Comparison of ENCODE assay signal across 9 cellular contexts in the genomic region with DNA sequence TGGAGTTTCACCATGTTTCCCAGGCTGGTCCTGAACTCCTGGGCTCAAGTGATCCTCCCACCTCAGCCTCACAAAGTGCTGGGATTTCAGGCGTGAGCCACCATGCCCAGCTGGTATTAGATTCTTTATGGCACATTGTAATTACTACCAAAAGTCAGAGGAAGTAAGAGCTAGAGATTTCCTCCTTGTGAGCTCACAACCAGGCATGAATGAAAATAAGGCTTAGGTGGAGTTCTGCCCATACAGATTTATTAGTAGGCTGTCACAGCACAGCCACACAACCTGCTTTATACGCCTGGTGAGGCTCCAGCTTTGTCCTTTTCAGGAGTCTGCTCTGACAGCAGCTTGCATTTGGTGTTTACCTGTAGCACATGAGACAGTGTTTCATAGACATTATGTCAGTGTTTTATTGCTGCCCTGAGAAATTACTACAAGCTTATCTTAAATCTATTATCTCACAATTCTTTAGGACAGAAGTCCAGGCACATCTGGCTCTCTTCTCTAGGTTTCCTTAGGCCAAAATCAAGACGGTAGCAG.
A peak's percentile ranks its signal among the peaks of the same experiment; 100 is the strongest.
DNase-seq lines count a peak whose midpoint lies in the region; ATAC-seq and TF ChIP-seq lines count a peak whose summit lies in the region.
"Had no signal": no experiment of that assay in that cellular context is flagged by ENCODE, and none has a peak within 500 bp of the region (broad histone marks: within the 10 kb centered on the region; RNA-seq: fewer than 3 reads in every experiment).

No MANE protein-coding gene starts in this region.

- H2AFZ ChIP-seq in mammary epithelial cell (ENCODE audit: low read depth, low read length): no peak overlapping the region

- CTCF ChIA-PET in CD4-positive, alpha-beta T cell (lab: Charles Lee): no interaction called here
- CTCF ChIA-PET in mammary epithelial cell (lab: Charles Lee; ENCODE audit: low non-redundant PET): interaction anchor here (0.5 kb wide), 1 partner anchor 125 kb away, joined by 3 read pairs; no protein-coding TSS in a partner anchor

- no peaks in the 10 kb centered on the region for H3K9me3 Mint-ChIP-seq in CD4-positive, alpha-beta T cell
- H3K9me3 Mint-ChIP-seq in natural killer cell: no peaks in the 10 kb centered on the region

- no peak for ATAC-seq in CD4-positive, alpha-beta T cell (ENCODE audit: poor library complexity)
- ATAC-seq in natural killer cell: peak in 1 of 3 donors; percentile 17

- peaks cover 81% of the 10 kb centered on the region for H3K79me2 ChIP-seq in mammary epithelial cell (ENCODE audit: insufficient read depth, low read length)

- H3K4me1 Mint-ChIP-seq in CD4-positive, alpha-beta T cell (ENCODE audit: low read depth): peaks cover 27% of the 10 kb centered on the region
- H3K4me1 Mint-ChIP-seq in natural killer cell: peaks cover 50 to 59% of the 10 kb centered on the region in 2 donors

- in situ Hi-C loops in mammary epithelial cell (cut with MboI; ENCODE audit: low sequenced_read_pairs in 2 of 2): loop anchor here (5.0 to 10.0 kb wide), 3 partner anchors 83 to 230 kb away; no protein-coding TSS in a partner anchor

- BruUV-seq in mammary epithelial cell (replicated peaks; lab: Mats Ljungman, UMichigan): no TSS peak

- TF ChIP-seq CTCF in CD4-positive, alpha-beta T cell (IDR thresholded peaks at IDR 0.05): no peak
- no peak for TF ChIP-seq CTCF in mammary epithelial cell (conservative IDR thresholded peaks at IDR 0.05 in 1 of 2, IDR thresholded peaks at IDR 0.05 in 1 of 2; ENCODE audit: extremely low read depth in 1 of 2, insufficient read depth in 1 of 2, low read depth in 1 of 2, low read length in 2 of 2)
- no peak for TF ChIP-seq CTCF in natural killer cell (IDR thresholded peaks at IDR 0.05)

- no peaks in the 10 kb centered on the region for H3K27me3 ChIP-seq in CD4-positive, alpha-beta T cell (ENCODE audit: control insufficient read depth, insufficient read depth, low read length)
- H3K27me3 ChIP-seq in mammary epithelial cell (ENCODE audit: insufficient read depth, low read length): no peaks in the 10 kb centered on the region

- no peaks in the 10 kb centered on the region for H3K27me3 Mint-ChIP-seq in CD4-positive, alpha-beta T cell
- H3K27me3 Mint-ChIP-seq in natural killer cell (ENCODE audit: low read depth in 2 of 2): no peaks in the 10 kb centered on the region

- no peak overlapping the region for H3K27ac ChIP-seq in CD4-positive, alpha-beta T cell (ENCODE audit: low read depth, low read length)
- H3K27ac ChIP-seq in mammary epithelial cell (ENCODE audit: insufficient read depth, low read depth, low read length): peak overlapping the region; percentile 35

- no peak overlapping the region for H3K4me3 Mint-ChIP-seq in CD4-positive, alpha-beta T cell
- no peak overlapping the region for H3K4me3 Mint-ChIP-seq in natural killer cell

- H3K36me3 Mint-ChIP-seq in CD4-positive, alpha-beta T cell (ENCODE audit: low read depth): no peaks in the 10 kb centered on the region
- no peaks in the 10 kb centered on the region for H3K36me3 Mint-ChIP-seq in natural killer cell

- no peak overlapping the region for H3K4me3 ChIP-seq in mammary epithelial cell (replicated peaks in 1 of 3; ENCODE audit: insufficient read depth in 1 of 3, low read depth in 2 of 3, low read length in 3 of 3)

- dilution Hi-C loops in mammary epithelial cell (cut with HindIII; ENCODE audit: low sequenced_read_pairs): no loop called here

- peaks cover 33% of the 10 kb centered on the region for H3K4me1 ChIP-seq in mammary epithelial cell (ENCODE audit: insufficient read depth, low read length)

- DNase-seq in CD4-positive, alpha-beta T cell: no peak
- DNase-seq in NCI-H82 (lab: John Stamatoyannopoulos, UW): peak; percentile 88
- DNase-seq in mammary epithelial cell: no peak
- no peak for DNase-seq in natural killer cell
- DNase-seq in NCI-H345 treated with DMSO at 0.1 percent for 48 hours (lab: John Stamatoyannopoulos, UW; ENCODE audit: unreplicated experiment): no peak
- DNase-seq in NCI-H2081 treated with DMSO at 0.1 percent for 48 hours (lab: John Stamatoyannopoulos, UW): no peak
- DNase-seq in activated CD8-positive, alpha-beta memory T cell treated with anti-CD3 and anti-CD28 coated beads, Interleukin-2, amount 50 U/mL, for 48 hours: no peak
- DNase-seq in SKM-1 (lab: John Stamatoyannopoulos, UW; ENCODE audit: unreplicated experiment): no peak
- DNase-seq: hippocampal formation had no signal

- no peaks in the 10 kb centered on the region for H3K9me3 ChIP-seq in CD4-positive, alpha-beta T cell (ENCODE audit: control insufficient read depth, low read length)
- no peaks in the 10 kb centered on the region for H3K9me3 ChIP-seq in mammary epithelial cell (replicated peaks; ENCODE audit: insufficient read depth, low read length)

- intact Hi-C loops in CD4-positive, alpha-beta T cell (cut with DNase I, micrococcal nuclease): no loop called here
- intact Hi-C loops in mammary epithelial cell (cut with micrococcal nuclease): no loop called here
- intact Hi-C loops in natural killer cell (cut with micrococcal nuclease): no loop called here

- H3K36me3 ChIP-seq in mammary epithelial cell (ENCODE audit: insufficient read depth, low read length): no peaks in the 10 kb centered on the region

- peak overlapping the region; percentile 38 for H3K4me2 ChIP-seq in mammary epithelial cell (ENCODE audit: insufficient read depth, low read depth, low read length)

- POLR2A ChIA-PET in CD4-positive, alpha-beta T cell (lab: Charles Lee): interaction anchor here (0.7 to 1.7 kb wide), 3 partner anchors 24 to 587 kb away, joined by 3 to 5 read pairs (median 4); partner anchors contain the start of gene MARCHF7

- H4K20me1 ChIP-seq in mammary epithelial cell (ENCODE audit: insufficient read depth, low read length): no peaks in the 10 kb centered on the region

- peak overlapping the region; percentile 81 for H3K27ac Mint-ChIP-seq in CD4-positive, alpha-beta T cell
- peak overlapping the region; percentile 35 to 87 for H3K27ac Mint-ChIP-seq in natural killer cell

- H3K9ac ChIP-seq in mammary epithelial cell (ENCODE audit: insufficient read depth, low read length): peak overlapping the region; percentile 9

- WGBS in mammary epithelial cell (ENCODE audit: low coverage, missing lambda C conversion rate): 72% methylated on average over 3 of the region's 3 CpGs
